Comparison of ENCODE assay signal across 8 cellular contexts in genomic region chr3:46378426-46378942, GRCh38. TPM values are rescaled to one million over a fixed set of nuclear protein-coding genes. Genes with fewer than 3 reads are reported as not detected.
DNase-seq lines count a peak whose midpoint lies in the region; ATAC-seq, FAIRE-seq and TF ChIP-seq lines count a peak whose summit lies in the region.

No MANE protein-coding gene starts in this region.

- H3K4me2 ChIP-seq in HepG2 (ENCODE audit: low read depth, low read length), result no peak overlapping the region

- TF ChIP-seq POLR2A in HepG2 (IDR thresholded peaks at IDR 0.05; ENCODE audit: insufficient read depth in 1 of 2, low read depth in 2 of 2, low read length in 2 of 2), result no peak

- peak; percentile 64 for FAIRE-seq in HepG2 (lab: Jason Lieb, UNC)

- peak; percentile 28; the same call in 1 of the 2 replicates for TF ChIP-seq RAD21 in HepG2 (CRISPR knock-in tag; IDR thresholded peaks at IDR 0.05)

- H3K79me2 ChIP-seq in HepG2 (ENCODE audit: insufficient read depth, low read length), result no peaks in the 10 kb centered on the region

- in situ Hi-C loops in HepG2 (cut with HindIII; ENCODE audit: extremely low pct_ligation_motif_present, low pct_unique_long_range_greater_than_20kb), result no loop called here

- no peak overlapping the region for H2AFZ ChIP-seq in HepG2 (ENCODE audit: low read length)

- CTCF ChIA-PET in HepG2 (lab: Yijun Ruan, JAX; ENCODE audit: low intra/inter-chr PET ratio, low total read pairs), result interaction anchor here (2.2 kb wide), 1 partner anchor 102 kb away, joined by 16 read pairs; no protein-coding TSS in a partner anchor

- H3K27ac ChIP-seq in HepG2 (ENCODE audit: extremely low read length, insufficient read depth, low read length), result no peak overlapping the region

- DNase-seq in D341Med (ENCODE audit: low spot score) (peak; percentile 69), cerebellar cortex (ENCODE audit: low spot score) (peak; percentile 64), HepG2 (ENCODE audit: low spot score) (peak; percentile 27)
- DNase-seq in activated CD4-positive, CD25-positive, alpha-beta regulatory T cell treated with anti-CD3 and anti-CD28 coated beads, Interleukin-2, amount 50 U/mL, for 72 hours, result peak; percentile 65
- DNase-seq in stimulated activated CD8-positive, alpha-beta memory T cell treated with anti-CD3 and anti-CD28 coated beads, Interleukin-12 subunit alpha, Interleukin-12 subunit beta, amount 100 ng/mL, for 4 hours (ENCODE audit: low read depth), result peak; percentile 19

- peak; percentile 84 for ATAC-seq in HepG2
- no peak for ATAC-seq in GM18873 (IDR thresholded peaks at IDR 0.05; ENCODE audit: low FRiP score, unreplicated experiment)
- no peak for ATAC-seq in HG02938 (IDR thresholded peaks at IDR 0.05; ENCODE audit: unreplicated experiment)

- intact Hi-C loops in HepG2 (cut with micrococcal nuclease; ENCODE audit: unreplicated experiment), result no loop called here

- no peak overlapping the region for H3K4me3 ChIP-seq in HepG2 (replicated peaks in 1 of 3; ENCODE audit: insufficient read depth in 1 of 3, low read depth in 2 of 3, low read length in 3 of 3)

- 23% methylated on average over 8 of the region's 8 CpGs for WGBS in HepG2 (ENCODE audit: low lambda C conversion rate)

- no peaks in the 10 kb centered on the region for H4K20me1 ChIP-seq in HepG2 (ENCODE audit: insufficient read depth, low read length)

- peaks cover 3 to 5% of the 10 kb centered on the region in 2 experiments; a peak in 4 of 5 replicates for H3K27me3 ChIP-seq in HepG2 (ENCODE audit: control insufficient read depth in 1 of 2, insufficient read depth in 2 of 2, low read length in 2 of 2)

- no peak overlapping the region for H3K9ac ChIP-seq in HepG2 (ENCODE audit: insufficient read depth, low read depth, low read length)

- no TSS peak for BruUV-seq in HepG2 (replicated peaks; lab: Mats Ljungman, UMichigan)

- TF ChIP-seq CTCF in LNCAP (IDR thresholded peaks at IDR 0.05) (peak; percentile 90), HepG2 (CRISPR knock-in tag; IDR thresholded peaks at IDR 0.05) (peak; percentile 80)

- no peaks in the 10 kb centered on the region for H3K9me3 ChIP-seq in HepG2 (ENCODE audit: low read length)

- H3K36me3 ChIP-seq in HepG2 (replicated peaks in 1 of 2; ENCODE audit: control insufficient read depth in 1 of 2, insufficient read depth in 2 of 2, low read length in 2 of 2), result no peaks in the 10 kb centered on the region

- TF ChIP-seq EP300 in HepG2 (IDR thresholded peaks at IDR 0.05; ENCODE audit: low read depth in 2 of 2, low read length in 2 of 2), result no peak
- no peak for TF ChIP-seq EP300 in HepG2 (CRISPR knock-in tag; IDR thresholded peaks at IDR 0.05; ENCODE audit: borderline replicate concordance)

- H3K4me1 ChIP-seq in HepG2 (ENCODE audit: insufficient read depth, low read length), result no peaks in the 10 kb centered on the region

- POLR2A ChIA-PET in HepG2 (lab: Yijun Ruan, JAX), result no interaction called here

TF ChIP-seq in HepG2, 621 proteins besides CTCF, POLR2A, EP300 and RAD21 (continues in another document):
- TF ChIP-seq SETDB1 (CRISPR knock-in tag; IDR thresholded peaks at IDR 0.05; ENCODE audit: borderline replicate concordance), result no peak
- TF ChIP-seq STAG1 (CRISPR knock-in tag; IDR thresholded peaks at IDR 0.05), result peak; percentile 75
- TF ChIP-seq ZNF234 (CRISPR knock-in tag; conservative IDR thresholded peaks at IDR 0.05), result no peak
- TF ChIP-seq BRD4 (CRISPR knock-in tag; IDR thresholded peaks at IDR 0.05), result no peak
- TF ChIP-seq REPIN1 (CRISPR knock-in tag; IDR thresholded peaks at IDR 0.05; ENCODE audit: borderline replicate concordance, low read depth), result no peak
- peak; percentile 45; the same call in 1 of the 2 replicates for TF ChIP-seq SMC3 (IDR thresholded peaks at IDR 0.05; ENCODE audit: low read length)
- no peak for TF ChIP-seq AHR (CRISPR knock-in tag; IDR thresholded peaks at IDR 0.05)

RNA-seq across cellular contexts. Expression of gene CCR5, which starts 7.7 kb away (rescaled TPM):
- total RNA-seq in HepG2 (2016; rRNA removed; fragmentation: Illumina TruSeq; extraction: Trizol), result not detected in 2 replicates
- not detected in 2 replicates for total RNA-seq in HepG2 (2016; cell fraction: cytosol; rRNA removed; fragmentation: Illumina TruSeq; extraction: Trizol; ENCODE audit: low read depth)
- total RNA-seq in HepG2 (2016; cell fraction: insoluble cytoplasmic fraction; rRNA removed; fragmentation: Illumina TruSeq; extraction: Trizol), result not detected in 2 replicates
- total RNA-seq in HepG2 (2016; cell fraction: membrane; rRNA removed; fragmentation: Illumina TruSeq; extraction: Trizol), result not detected in 2 replicates
- not detected in 2 replicates for total RNA-seq in HepG2 (2016; cell fraction: nucleus; rRNA removed; fragmentation: Illumina TruSeq; extraction: Trizol)
- not detected in 2 replicates for polyA plus RNA-seq in HepG2 (2011; rRNA removed)
- not detected in 2 replicates for polyA plus RNA-seq in HepG2 (2011; cell fraction: cytosol; rRNA removed)
- not detected in 2 replicates for polyA plus RNA-seq in HepG2 (2011; cell fraction: nucleus; rRNA removed)
- polyA plus RNA-seq in HepG2 (2012), result not detected in 2 replicates
- polyA plus RNA-seq in HepG2 (2016; cell fraction: cytosol; fragmentation: Illumina TruSeq; extraction: Trizol; ENCODE audit: low read depth), result not detected in 2 replicates
- polyA plus RNA-seq in HepG2 (2016; cell fraction: insoluble cytoplasmic fraction; fragmentation: Illumina TruSeq; extraction: Trizol; ENCODE audit: low read depth), result not detected in 2 replicates
- polyA plus RNA-seq in HepG2 (2016; cell fraction: membrane; fragmentation: Illumina TruSeq; extraction: Trizol; ENCODE audit: low read depth), result not detected in 2 replicates
- polyA plus RNA-seq in HepG2 (2016; cell fraction: nucleus; fragmentation: Illumina TruSeq; extraction: Trizol; ENCODE audit: insufficient read depth, low read depth), result not detected in 2 replicates
- polyA minus RNA-seq in HepG2 (2011; rRNA and poly(A)+ RNA removed; ENCODE audit: low replicate concordance), result not detected in 2 replicates
- not detected in 2 replicates for polyA minus RNA-seq in HepG2 (2011; cell fraction: cytosol; rRNA and poly(A)+ RNA removed)
- polyA minus RNA-seq in HepG2 (2011; cell fraction: nucleus; rRNA and poly(A)+ RNA removed), result not detected in 2 replicates

RNA-seq across cellular contexts. Expression of gene CCR2, which starts 24.6 kb away (rescaled TPM):
- not detected in 2 replicates for total RNA-seq in HepG2 (2016; rRNA removed; fragmentation: Illumina TruSeq; extraction: Trizol)
- total RNA-seq in HepG2 (2016; cell fraction: cytosol; rRNA removed; fragmentation: Illumina TruSeq; extraction: Trizol; ENCODE audit: low read depth), result not detected in 2 replicates
- not detected in 2 replicates for total RNA-seq in HepG2 (2016; cell fraction: insoluble cytoplasmic fraction; rRNA removed; fragmentation: Illumina TruSeq; extraction: Trizol)
- not detected in 2 replicates for total RNA-seq in HepG2 (2016; cell fraction: membrane; rRNA removed; fragmentation: Illumina TruSeq; extraction: Trizol)
- total RNA-seq in HepG2 (2016; cell fraction: nucleus; rRNA removed; fragmentation: Illumina TruSeq; extraction: Trizol), result not detected in 2 replicates
- polyA plus RNA-seq in HepG2 (2011; rRNA removed), result not detected in 2 replicates
- polyA plus RNA-seq in HepG2 (2011; cell fraction: cytosol; rRNA removed), result not detected in 2 replicates
- not detected in 2 replicates for polyA plus RNA-seq in HepG2 (2011; cell fraction: nucleus; rRNA removed)
- polyA plus RNA-seq in HepG2 (2012), result not detected in 2 replicates
- not detected in 2 replicates for polyA plus RNA-seq in HepG2 (2016; cell fraction: cytosol; fragmentation: Illumina TruSeq; extraction: Trizol; ENCODE audit: low read depth)
- polyA plus RNA-seq in HepG2 (2016; cell fraction: insoluble cytoplasmic fraction; fragmentation: Illumina TruSeq; extraction: Trizol; ENCODE audit: low read depth), result not detected in 2 replicates
- not detected in 2 replicates for polyA plus RNA-seq in HepG2 (2016; cell fraction: membrane; fragmentation: Illumina TruSeq; extraction: Trizol; ENCODE audit: low read depth)
- polyA plus RNA-seq in HepG2 (2016; cell fraction: nucleus; fragmentation: Illumina TruSeq; extraction: Trizol; ENCODE audit: insufficient read depth, low read depth), result not detected in 2 replicates
- polyA minus RNA-seq in HepG2 (2011; rRNA and poly(A)+ RNA removed; ENCODE audit: low replicate concordance), result not detected in 2 replicates
- polyA minus RNA-seq in HepG2 (2011; cell fraction: cytosol; rRNA and poly(A)+ RNA removed), result not detected in 2 replicates
- not detected in 2 replicates for polyA minus RNA-seq in HepG2 (2011; cell fraction: nucleus; rRNA and poly(A)+ RNA removed)

RNA-seq across cellular contexts. Expression of gene CCRL2, which starts 28.6 kb away (rescaled TPM):
- total RNA-seq in HepG2 (2016; rRNA removed; fragmentation: Illumina TruSeq; extraction: Trizol), result not detected in 2 replicates
- total RNA-seq in HepG2 (2016; cell fraction: cytosol; rRNA removed; fragmentation: Illumina TruSeq; extraction: Trizol; ENCODE audit: low read depth), result not detected in 2 replicates
- not detected in 2 replicates for total RNA-seq in HepG2 (2016; cell fraction: insoluble cytoplasmic fraction; rRNA removed; fragmentation: Illumina TruSeq; extraction: Trizol)
- total RNA-seq in HepG2 (2016; cell fraction: membrane; rRNA removed; fragmentation: Illumina TruSeq; extraction: Trizol), result not detected in 2 replicates
- total RNA-seq in HepG2 (2016; cell fraction: nucleus; rRNA removed; fragmentation: Illumina TruSeq; extraction: Trizol), result not detected in 2 replicates
- polyA plus RNA-seq in HepG2 (2011; rRNA removed), result not detected in 2 replicates
- not detected in 2 replicates for polyA plus RNA-seq in HepG2 (2011; cell fraction: cytosol; rRNA removed)
- not detected in 2 replicates for polyA plus RNA-seq in HepG2 (2011; cell fraction: nucleus; rRNA removed)
- polyA plus RNA-seq in HepG2 (2012), result not detected in 2 replicates
- not detected in 2 replicates for polyA plus RNA-seq in HepG2 (2016; cell fraction: cytosol; fragmentation: Illumina TruSeq; extraction: Trizol; ENCODE audit: low read depth)
- not detected in 2 replicates for polyA plus RNA-seq in HepG2 (2016; cell fraction: insoluble cytoplasmic fraction; fragmentation: Illumina TruSeq; extraction: Trizol; ENCODE audit: low read depth)
- not detected in 2 replicates for polyA plus RNA-seq in HepG2 (2016; cell fraction: membrane; fragmentation: Illumina TruSeq; extraction: Trizol; ENCODE audit: low read depth)
- not detected in 2 replicates for polyA plus RNA-seq in HepG2 (2016; cell fraction: nucleus; fragmentation: Illumina TruSeq; extraction: Trizol; ENCODE audit: insufficient read depth, low read depth)
- 1.0 and 3.6 TPM in 2 replicates for polyA minus RNA-seq in HepG2 (2011; rRNA and poly(A)+ RNA removed; ENCODE audit: low replicate concordance)
- not detected in 2 replicates for polyA minus RNA-seq in HepG2 (2011; cell fraction: cytosol; rRNA and poly(A)+ RNA removed)
- not detected in 2 replicates for polyA minus RNA-seq in HepG2 (2011; cell fraction: nucleus; rRNA and poly(A)+ RNA removed)

Comparison
In these comparisons a context has a peak if more than half of its experiments do, and no peak if none do; other contexts are left out.
1. DNase-seq: peak in every context shown above with its lines; median percentile 69 in D341Med; 65 in activated CD4-positive, CD25-positive, alpha-beta regulatory T cell treated with anti-CD3 and anti-CD28 coated beads, Interleukin-2, amount 50 U/mL, for 72 hours; 64 in cerebellar cortex; 27 in HepG2; 19 in stimulated activated CD8-positive, alpha-beta memory T cell treated with anti-CD3 and anti-CD28 coated beads, Interleukin-12 subunit alpha, Interleukin-12 subunit beta, amount 100 ng/mL, for 4 hours.